13 cellular contexts compared by ENCODE assay signal in the genomic region with DNA sequence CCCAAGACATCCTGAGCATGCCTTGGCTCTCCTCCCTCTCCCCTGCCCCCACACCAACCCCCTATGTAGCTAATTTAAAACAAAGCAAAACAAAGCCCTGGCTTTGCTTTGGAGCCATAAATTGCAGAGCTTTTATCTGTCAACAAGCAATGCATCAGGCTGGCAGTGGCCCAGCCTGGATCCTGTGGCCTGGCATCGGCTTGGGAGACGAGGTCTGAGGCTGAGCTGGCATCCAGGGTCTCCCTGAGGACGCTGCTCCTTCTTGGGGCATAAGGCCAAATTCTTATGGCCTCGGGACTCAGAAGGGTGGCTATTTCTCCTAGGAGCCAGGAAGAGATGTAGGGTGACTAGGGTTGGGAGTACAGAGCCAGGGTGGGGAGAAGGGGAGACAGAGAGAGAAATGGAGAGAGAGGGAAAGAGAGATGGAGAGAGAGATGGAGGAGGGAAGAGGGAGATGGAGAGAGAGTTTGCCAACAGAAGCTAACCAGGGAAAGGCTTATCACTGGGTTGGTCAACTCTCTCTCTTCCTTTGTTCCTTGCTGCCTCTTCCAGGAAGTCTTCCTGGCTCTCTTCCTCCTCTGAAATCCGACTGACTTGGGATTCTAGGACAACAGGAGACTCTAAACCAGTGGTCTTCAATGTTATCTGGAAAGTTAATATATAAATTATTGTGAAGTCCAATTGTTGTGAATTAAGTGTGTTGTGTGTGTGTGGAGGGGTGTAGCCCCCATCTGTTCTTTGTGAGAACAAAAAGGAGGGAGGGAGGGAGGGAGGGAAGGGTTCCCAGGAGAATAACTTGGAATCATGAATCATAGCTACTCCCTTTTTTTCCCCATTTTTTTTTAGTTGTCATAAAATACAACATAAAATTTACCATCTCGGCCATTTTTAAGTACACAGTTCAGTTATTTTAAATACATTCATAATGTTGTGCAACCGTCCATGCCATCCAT. TPM values are rescaled to one million over a fixed set of nuclear protein-coding genes. Genes with fewer than 3 reads are reported as not detected.
DNase-seq lines count a peak whose midpoint lies in the region; ATAC-seq and TF ChIP-seq lines count a peak whose summit lies in the region.
"Had no signal": no experiment of that assay in that cellular context is flagged by ENCODE, and none has a peak within 500 bp of the region (broad histone marks: within the 10 kb centered on the region; RNA-seq: fewer than 3 reads in every experiment).

No MANE protein-coding gene starts in this region.

- H2AFZ ChIP-seq in mammary epithelial cell (ENCODE audit: low read depth, low read length), result no peak overlapping the region

- H3K79me2 ChIP-seq in mammary epithelial cell (ENCODE audit: insufficient read depth, low read length), result no peaks in the 10 kb centered on the region

- no peak overlapping the region for H3K4me3 Mint-ChIP-seq in MCF 10A (ENCODE audit: unreplicated experiment)
- H3K4me3 Mint-ChIP-seq: activated CD4-positive, alpha-beta T cell treated with anti-CD3 and anti-CD28 coated beads, Interleukin-2, amount 10 ng/mL, durations not matched to agents 24 days and 14 days; activated T-cell treated with anti-CD3 and anti-CD28 coated beads, Interleukin-2, amount 50 U/mL, for 72 hours had no signal

- no TSS peak for BruUV-seq in MCF 10A (replicated peaks; lab: Mats Ljungman, UMichigan)
- no TSS peak for BruUV-seq in mammary epithelial cell (replicated peaks; lab: Mats Ljungman, UMichigan)

- CTCF ChIA-PET in MCF 10A (lab: Yijun Ruan, JAX), result interaction anchor here (0.5 to 0.7 kb wide), 3 partner anchors 17 to 57 kb away, joined by 3 read pairs; no protein-coding TSS in a partner anchor
- CTCF ChIA-PET in mammary epithelial cell (lab: Charles Lee; ENCODE audit: low non-redundant PET), result no interaction called here

- no peaks in the 10 kb centered on the region for H3K36me3 Mint-ChIP-seq in MCF 10A (ENCODE audit: insufficient read depth, unreplicated experiment)

- H3K4me2 ChIP-seq in mammary epithelial cell (ENCODE audit: insufficient read depth, low read depth, low read length), result no peak overlapping the region

- no peaks in the 10 kb centered on the region for H3K4me1 Mint-ChIP-seq in MCF 10A (ENCODE audit: insufficient read depth, unreplicated experiment)
- H3K4me1 Mint-ChIP-seq: activated CD4-positive, alpha-beta T cell treated with anti-CD3 and anti-CD28 coated beads, Interleukin-2, amount 10 ng/mL, durations not matched to agents 24 days and 14 days had no signal

- POLR2A ChIA-PET in MCF 10A (lab: Yijun Ruan, JAX), result no interaction called here

- dilution Hi-C loops in mammary epithelial cell (cut with HindIII; ENCODE audit: low sequenced_read_pairs), result no loop called here

- H3K27ac Mint-ChIP-seq in MCF 10A (ENCODE audit: low read depth, unreplicated experiment), result no peak overlapping the region
- H3K27ac Mint-ChIP-seq: activated CD4-positive, alpha-beta T cell treated with anti-CD3 and anti-CD28 coated beads, Interleukin-2, amount 10 ng/mL, durations not matched to agents 24 days and 14 days; activated T-cell treated with anti-CD3 and anti-CD28 coated beads, Interleukin-2, amount 50 U/mL, for 72 hours had no signal

- no peaks in the 10 kb centered on the region for H3K27me3 ChIP-seq in mammary epithelial cell (ENCODE audit: insufficient read depth, low read length)
- H3K27me3 ChIP-seq: left lung had no signal

- TF ChIP-seq CTCF in MCF 10A (IDR thresholded peaks at IDR 0.05; ENCODE audit: unreplicated experiment) (no peak), mammary epithelial cell (conservative IDR thresholded peaks at IDR 0.05 in 1 of 2, IDR thresholded peaks at IDR 0.05 in 1 of 2; ENCODE audit: extremely low read depth in 1 of 2, insufficient read depth in 1 of 2, low read depth in 1 of 2, low read length in 2 of 2) (no peak)

- H4K20me1 ChIP-seq in mammary epithelial cell (ENCODE audit: insufficient read depth, low read length), result no peaks in the 10 kb centered on the region

- H3K9me3 Mint-ChIP-seq in MCF 10A (ENCODE audit: unreplicated experiment), result no peaks in the 10 kb centered on the region
- H3K9me3 Mint-ChIP-seq: activated CD4-positive, alpha-beta T cell treated with anti-CD3 and anti-CD28 coated beads, Interleukin-2, amount 10 ng/mL, durations not matched to agents 24 days and 14 days had no signal

- no peaks in the 10 kb centered on the region for H3K36me3 ChIP-seq in mammary epithelial cell (ENCODE audit: insufficient read depth, low read length)
- H3K36me3 ChIP-seq: left lung, neutrophil had no signal

- no peak overlapping the region for H3K27ac ChIP-seq in mammary epithelial cell (ENCODE audit: insufficient read depth, low read depth, low read length)
- H3K27ac ChIP-seq: left lung, neutrophil had no signal

- DNase-seq in MCF 10A (ENCODE audit: unreplicated experiment) (peak; percentile 39), mammary epithelial cell (no peak), cerebellar cortex (ENCODE audit: low spot score) (peak; percentile 64), left colon (peak; percentile 28 to 49), DMS153 treated with DMSO at 0.1 percent for 48 hours (lab: John Stamatoyannopoulos, UW; ENCODE audit: unreplicated experiment) (no peak)
- DNase-seq: activated CD4-positive, alpha-beta T cell treated with anti-CD3 and anti-CD28 coated beads, Interleukin-2, amount 10 ng/mL, durations not matched to agents 24 days and 14 days; activated T-cell treated with anti-CD3 and anti-CD28 coated beads, Interleukin-2, amount 50 U/mL, for 72 hours; left lung had no signal

- intact Hi-C loops in MCF 10A (cut with micrococcal nuclease) (no loop called here), mammary epithelial cell (cut with micrococcal nuclease) (no loop called here), left colon (cut with DNase I, micrococcal nuclease) (no loop called here)

- ATAC-seq in left colon (peak; percentile 13), HG03442 (IDR thresholded peaks at IDR 0.05; ENCODE audit: unreplicated experiment) (no peak), HG02870 (IDR thresholded peaks at IDR 0.05; ENCODE audit: unreplicated experiment) (no peak), GM18511 (IDR thresholded peaks at IDR 0.05; ENCODE audit: unreplicated experiment) (no peak)
- ATAC-seq: left lung, Panc1 had no signal

- no peak overlapping the region for H3K9ac ChIP-seq in mammary epithelial cell (ENCODE audit: insufficient read depth, low read length)

- no peaks in the 10 kb centered on the region for H3K4me1 ChIP-seq in mammary epithelial cell (ENCODE audit: insufficient read depth, low read length)
- H3K4me1 ChIP-seq: left lung had no signal

- H3K9me3 ChIP-seq in mammary epithelial cell (replicated peaks; ENCODE audit: insufficient read depth, low read length), result no peaks in the 10 kb centered on the region
- H3K9me3 ChIP-seq: neutrophil had no signal

- H3K4me3 ChIP-seq in mammary epithelial cell (replicated peaks in 1 of 3; ENCODE audit: insufficient read depth in 1 of 3, low read depth in 2 of 3, low read length in 3 of 3), result no peak overlapping the region
- H3K4me3 ChIP-seq: left lung had no signal

- peaks cover 56% of the 10 kb centered on the region for H3K27me3 Mint-ChIP-seq in MCF 10A (ENCODE audit: insufficient read depth, unreplicated experiment)
- H3K27me3 Mint-ChIP-seq: activated CD4-positive, alpha-beta T cell treated with anti-CD3 and anti-CD28 coated beads, Interleukin-2, amount 10 ng/mL, durations not matched to agents 24 days and 14 days had no signal

- in situ Hi-C loops in mammary epithelial cell (cut with MboI; ENCODE audit: low sequenced_read_pairs in 2 of 2), result no loop called here

- 39% methylated on average over 7 of the region's 7 CpGs for WGBS in mammary epithelial cell (ENCODE audit: low coverage, missing lambda C conversion rate)

RNA-seq across cellular contexts. Expression of a gene that starts 29.1 kb away (rescaled TPM):
- total RNA-seq in MCF 10A (2022) (0.47 and 0.77 TPM in 2 replicates), mammary epithelial cell (not detected), left colon (10 to 100 TPM in 1 of 2 donors, 1 to 10 TPM in 1; 3.1 to 10.8 TPM)
- 0.08 TPM for polyA plus RNA-seq in mammary epithelial cell
- polyA minus RNA-seq in mammary epithelial cell, result 5.0 TPM

Comparison
In these comparisons a context has a peak if more than half of its experiments do, and no peak if none do; other contexts are left out.
1. DNase-seq: peak in MCF 10A (single experiment), cerebellar cortex (single experiment) and left colon (2 of 2); none in mammary epithelial cell (single experiment) and DMS153 treated with DMSO at 0.1 percent for 48 hours (single experiment).